Comparison of ENCODE assay signal across 1 cellular context in the genomic region with DNA sequence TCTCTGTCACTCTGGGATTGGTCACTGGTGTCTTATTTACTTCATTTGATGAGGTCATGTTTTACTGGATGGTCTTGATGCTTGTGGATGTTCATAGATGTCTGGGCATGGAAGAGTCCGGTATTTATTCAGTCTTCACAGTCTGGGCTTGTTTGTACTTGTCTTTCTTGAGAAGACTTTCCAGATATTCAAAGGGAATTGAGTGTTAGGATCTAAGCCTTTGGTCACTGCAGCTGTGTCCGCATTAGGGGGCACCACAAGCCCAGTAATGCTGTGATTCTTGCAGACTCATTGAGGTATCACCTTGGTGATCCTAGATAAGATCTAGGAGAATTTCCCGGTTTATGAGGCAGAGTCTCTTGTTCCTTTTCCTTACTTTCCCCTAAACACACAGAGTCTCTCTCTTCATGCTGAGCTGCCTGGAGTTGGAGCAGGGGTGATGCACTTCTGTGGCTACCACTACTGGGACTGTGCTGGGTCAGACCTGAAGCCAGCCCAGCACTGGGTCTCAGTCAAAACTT.
TF ChIP-seq lines count a peak whose summit lies in the region.

No MANE protein-coding gene starts in this region.

TF ChIP-seq in HEK293, 187 proteins besides CTCF, POLR2A, EP300 and RAD21:
- TF ChIP-seq, protein P1, sequence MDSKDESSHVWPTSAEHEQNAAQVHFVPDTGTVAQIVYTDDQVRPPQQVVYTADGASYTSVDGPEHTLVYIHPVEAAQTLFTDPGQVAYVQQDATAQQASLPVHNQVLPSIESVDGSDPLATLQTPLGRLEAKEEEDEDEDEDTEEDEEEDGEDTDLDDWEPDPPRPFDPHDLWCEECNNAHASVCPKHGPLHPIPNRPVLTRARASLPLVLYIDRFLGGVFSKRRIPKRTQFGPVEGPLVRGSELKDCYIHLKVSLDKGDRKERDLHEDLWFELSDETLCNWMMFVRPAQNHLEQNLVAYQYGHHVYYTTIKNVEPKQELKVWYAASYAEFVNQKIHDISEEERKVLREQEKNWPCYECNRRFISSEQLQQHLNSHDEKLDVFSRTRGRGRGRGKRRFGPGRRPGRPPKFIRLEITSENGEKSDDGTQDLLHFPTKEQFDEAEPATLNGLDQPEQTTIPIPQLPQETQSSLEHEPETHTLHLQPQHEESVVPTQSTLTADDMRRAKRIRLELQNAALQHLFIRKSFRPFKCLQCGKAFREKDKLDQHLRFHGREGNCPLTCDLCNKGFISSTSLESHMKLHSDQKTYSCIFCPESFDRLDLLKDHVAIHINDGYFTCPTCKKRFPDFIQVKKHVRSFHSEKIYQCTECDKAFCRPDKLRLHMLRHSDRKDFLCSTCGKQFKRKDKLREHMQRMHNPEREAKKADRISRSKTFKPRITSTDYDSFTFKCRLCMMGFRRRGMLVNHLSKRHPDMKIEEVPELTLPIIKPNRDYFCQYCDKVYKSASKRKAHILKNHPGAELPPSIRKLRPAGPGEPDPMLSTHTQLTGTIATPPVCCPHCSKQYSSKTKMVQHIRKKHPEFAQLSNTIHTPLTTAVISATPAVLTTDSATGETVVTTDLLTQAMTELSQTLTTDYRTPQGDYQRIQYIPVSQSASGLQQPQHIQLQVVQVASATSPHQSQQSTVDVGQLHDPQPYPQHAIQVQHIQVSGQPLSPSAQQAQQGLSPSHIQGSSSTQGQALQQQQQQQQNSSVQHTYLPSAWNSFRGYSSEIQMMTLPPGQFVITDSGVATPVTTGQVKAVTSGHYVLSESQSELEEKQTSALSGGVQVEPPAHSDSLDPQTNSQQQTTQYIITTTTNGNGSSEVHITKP (tag by site-specific recombination; IDR thresholded peaks at IDR 0.05), result peak; percentile 49
- TF ChIP-seq ZNF776 (tag by site-specific recombination; IDR thresholded peaks at IDR 0.05; ENCODE audit: borderline replicate concordance) (no peak), ZFP41 (tag by site-specific recombination; IDR thresholded peaks at IDR 0.05; ENCODE audit: borderline replicate concordance) (no peak), ZNF654 (tag by site-specific recombination; IDR thresholded peaks at IDR 0.05; ENCODE audit: low read depth) (peak; percentile 11; the same call in 1 of the 2 replicates), TRIM28 (IDR thresholded peaks at IDR 0.05; ENCODE audit: borderline replicate concordance, low read length) (0 out of 2 replicates have a peak, but pooled peaks have one; percentile 16), ZIC2 (tag by site-specific recombination; IDR thresholded peaks at IDR 0.05) (peak; percentile 62), ZBTB17 (tag by site-specific recombination; IDR thresholded peaks at IDR 0.05) (peak; percentile 29), PRDM1 (tag by site-specific recombination; IDR thresholded peaks at IDR 0.05) (peak; percentile 61), ZNF629 (tag by site-specific recombination; IDR thresholded peaks at IDR 0.05) (peak; percentile 55; the same call in 1 of the 2 replicates), ZBTB21 (tag by site-specific recombination; IDR thresholded peaks at IDR 0.05) (0 out of 2 replicates have a peak, but pooled peaks have one; percentile 20), ZNF114 (tag by site-specific recombination; IDR thresholded peaks at IDR 0.05) (no peak)
- TF ChIP-seq, protein P2, sequence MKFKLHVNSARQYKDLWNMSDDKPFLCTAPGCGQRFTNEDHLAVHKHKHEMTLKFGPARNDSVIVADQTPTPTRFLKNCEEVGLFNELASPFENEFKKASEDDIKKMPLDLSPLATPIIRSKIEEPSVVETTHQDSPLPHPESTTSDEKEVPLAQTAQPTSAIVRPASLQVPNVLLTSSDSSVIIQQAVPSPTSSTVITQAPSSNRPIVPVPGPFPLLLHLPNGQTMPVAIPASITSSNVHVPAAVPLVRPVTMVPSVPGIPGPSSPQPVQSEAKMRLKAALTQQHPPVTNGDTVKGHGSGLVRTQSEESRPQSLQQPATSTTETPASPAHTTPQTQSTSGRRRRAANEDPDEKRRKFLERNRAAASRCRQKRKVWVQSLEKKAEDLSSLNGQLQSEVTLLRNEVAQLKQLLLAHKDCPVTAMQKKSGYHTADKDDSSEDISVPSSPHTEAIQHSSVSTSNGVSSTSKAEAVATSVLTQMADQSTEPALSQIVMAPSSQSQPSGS (tag by site-specific recombination; IDR thresholded peaks at IDR 0.05; ENCODE audit: low read depth), result peak; percentile 70
